In the genomic region with DNA sequence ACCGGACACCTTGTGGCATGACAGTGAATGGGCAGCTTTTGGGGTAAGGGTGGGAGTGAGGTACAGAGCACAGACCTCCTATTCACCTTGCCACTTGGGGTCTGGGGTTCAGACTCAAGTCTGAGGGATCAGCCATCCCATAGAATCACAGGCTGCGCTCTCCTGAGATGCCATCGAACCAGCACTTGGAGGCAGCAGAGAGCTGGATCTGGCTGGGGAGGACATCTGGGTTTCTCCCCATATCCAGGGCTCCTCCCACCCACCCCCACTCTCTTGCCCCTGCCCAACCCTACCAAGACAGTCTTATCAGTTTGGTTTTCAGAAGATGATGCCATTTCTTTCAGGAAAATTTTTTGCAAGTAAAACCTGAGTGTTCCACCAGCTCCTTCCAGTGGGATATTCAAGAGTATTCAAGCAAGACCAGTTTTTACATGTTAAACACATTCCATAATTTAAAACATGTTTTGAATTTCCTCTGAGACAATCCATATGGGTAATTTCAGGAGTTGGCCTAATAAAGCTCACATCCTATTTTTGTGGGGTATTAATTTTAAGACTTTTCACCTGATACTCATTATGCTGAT, we compare ENCODE assay signal across 8 cellular contexts. TPM values are rescaled to one million over a fixed set of nuclear protein-coding genes. Genes with fewer than 3 reads are reported as not detected.
DNase-seq lines count a peak whose midpoint lies in the region; ATAC-seq and TF ChIP-seq lines count a peak whose summit lies in the region.

No MANE protein-coding gene starts in this region.

- POLR2A ChIA-PET in PC-3 (lab: Charles Lee; ENCODE audit: unreplicated experiment): no interaction called here

- H3K79me2 ChIP-seq in DOHH2 (ENCODE audit: control insufficient read depth, low read length) (no peaks in the 10 kb centered on the region), PC-3 (ENCODE audit: low read length) (no peaks in the 10 kb centered on the region)

- no peak overlapping the region for H3K4me3 ChIP-seq in DOHH2 (ENCODE audit: low read length)
- no peak overlapping the region for H3K4me3 ChIP-seq in PC-3 (ENCODE audit: low read length)

- TF ChIP-seq CTCF in DOHH2 (IDR thresholded peaks at IDR 0.05; ENCODE audit: low read depth, low read length, poor library complexity, severe bottlenecking): peak; percentile 46
- peak; percentile 62 for TF ChIP-seq CTCF in PC-3 (conservative IDR thresholded peaks at IDR 0.05; ENCODE audit: low read depth, low read length)

- H3K36me3 ChIP-seq in DOHH2 (ENCODE audit: control insufficient read depth, low read length) (no peaks in the 10 kb centered on the region), PC-3 (ENCODE audit: low read depth, low read length) (no peaks in the 10 kb centered on the region)

- no peaks in the 10 kb centered on the region for H3K9me2 ChIP-seq in DOHH2 (replicated peaks; ENCODE audit: control insufficient read depth, low read length)
- H3K9me2 ChIP-seq in PC-3 (replicated peaks; ENCODE audit: low read length): no peaks in the 10 kb centered on the region

- no peak overlapping the region for H3K9ac ChIP-seq in PC-3 (ENCODE audit: low read length)

- H4K20me1 ChIP-seq in DOHH2 (ENCODE audit: control insufficient read depth, insufficient read depth, low read depth, low read length): no peaks in the 10 kb centered on the region
- H4K20me1 ChIP-seq in PC-3 (ENCODE audit: low read length): no peaks in the 10 kb centered on the region

- peak; percentile 47 for ATAC-seq in HG03095 (IDR thresholded peaks at IDR 0.05; ENCODE audit: unreplicated experiment)
- ATAC-seq in PC-3: peak; percentile 95
- ATAC-seq in HG02970 (IDR thresholded peaks at IDR 0.05; ENCODE audit: low FRiP score, unreplicated experiment): no peak
- no peak for ATAC-seq in GM21529 (IDR thresholded peaks at IDR 0.05; ENCODE audit: unreplicated experiment)

- no peak overlapping the region for H3K27ac ChIP-seq in DOHH2 (ENCODE audit: low read depth, low read length)
- no peak overlapping the region for H3K27ac ChIP-seq in PC-3 (ENCODE audit: low read length)

- intact Hi-C loops in PC-3 (cut with micrococcal nuclease): loop anchor here (1.0 kb wide), 1 partner anchor 38 kb away; no protein-coding TSS in a partner anchor

- H3F3A ChIP-seq in DOHH2 (ENCODE audit: control insufficient read depth, insufficient read depth): no peaks in the 10 kb centered on the region
- H3F3A ChIP-seq in PC-3 (ENCODE audit: low read length, unreplicated experiment): no peaks in the 10 kb centered on the region

- H3K9me3 ChIP-seq in DOHH2 (ENCODE audit: control insufficient read depth, insufficient read depth, low read length): no peaks in the 10 kb centered on the region
- no peaks in the 10 kb centered on the region for H3K9me3 ChIP-seq in PC-3 (ENCODE audit: low read length)

- H3K27me3 ChIP-seq in DOHH2 (ENCODE audit: control insufficient read depth, low read length) (no peaks in the 10 kb centered on the region), PC-3 (ENCODE audit: low read length) (no peaks in the 10 kb centered on the region)

- CTCF ChIA-PET in PC-3 (lab: Charles Lee): interaction anchor here (0.6 to 1.2 kb wide), 6 partner anchors 14 to 738 kb away, joined by 3 to 12 read pairs (median 5); no protein-coding TSS in a partner anchor

- no TSS peak for BruUV-seq in PC-3 (replicated peaks; lab: Mats Ljungman, UMichigan)

- H3K4me2 ChIP-seq in DOHH2 (ENCODE audit: low read length): no peak overlapping the region
- no peak overlapping the region for H3K4me2 ChIP-seq in PC-3 (ENCODE audit: low read length)

- no peak overlapping the region for H2AFZ ChIP-seq in PC-3 (ENCODE audit: low read length)

- DNase-seq in PC-3 (peak; percentile 65), T47D (ENCODE audit: low read depth in 1 of 2, low spot score in 1 of 2) (peak; percentile 29 to 65), islet precursor cell (peak; percentile 76)
- peak; percentile 30 to 34 for DNase-seq in stimulated activated CD8-positive, alpha-beta memory T cell treated with anti-CD3 and anti-CD28 coated beads, Interleukin-2, amount 100 ng/mL, for 48 hours (ENCODE audit: low read depth in 2 of 2)

- H3K4me1 ChIP-seq in DOHH2 (ENCODE audit: control insufficient read depth, low read length) (peaks cover 5% of the 10 kb centered on the region), PC-3 (ENCODE audit: insufficient read depth, low read length) (no peaks in the 10 kb centered on the region)

- in situ Hi-C loops in T47D (cut with HindIII; ENCODE audit: low pct_unique_long_range_greater_than_20kb, low sequenced_read_pairs): no loop called here

RNA-seq across cellular contexts. Expression of gene TEX44, which starts 29.2 kb away (rescaled TPM):
- total RNA-seq in PC-3 (2014; rRNA removed): not detected in 2 replicates

RNA-seq across cellular contexts. Expression of gene NMUR1, which starts 33.2 kb away (rescaled TPM):
- total RNA-seq in PC-3 (2014; rRNA removed): 0.17 TPM in 1 of 2 replicates, not detected in the other

Comparison
In these comparisons a context has a peak if more than half of its experiments do, and no peak if none do; other contexts are left out.
1. ATAC-seq: peak in HG03095 (single experiment) and PC-3 (single experiment); none in HG02970 (single experiment) and GM21529 (single experiment).
2. Peak in every context shown above with its lines, with median percentiles within 50 percentile points of each other: DNase-seq.